In genomic region chr16:86457621-86458456, GRCh38 we compare ENCODE assay signal across 20 cellular contexts. TPM values are rescaled to one million over a fixed set of nuclear protein-coding genes. Genes with fewer than 3 reads are reported as not detected.
DNase-seq lines count a peak whose midpoint lies in the region; ATAC-seq and TF ChIP-seq lines count a peak whose summit lies in the region.
"Had no signal": no experiment of that assay in that cellular context is flagged by ENCODE, and none has a peak within 500 bp of the region (broad histone marks: within the 10 kb centered on the region; RNA-seq: fewer than 3 reads in every experiment).

No MANE protein-coding gene starts in this region.

- POLR2A ChIA-PET in MCF 10A (lab: Yijun Ruan, JAX) = no interaction called here

- H3K36me3 ChIP-seq in mammary epithelial cell (ENCODE audit: insufficient read depth, low read length) = no peaks in the 10 kb centered on the region
- no peaks in the 10 kb centered on the region for H3K36me3 ChIP-seq in colonic mucosa
- H3K36me3 ChIP-seq in left lung = no peaks in the 10 kb centered on the region
- H3K36me3 ChIP-seq in vagina = no peaks in the 10 kb centered on the region
- no peaks in the 10 kb centered on the region for H3K36me3 ChIP-seq in GM23338 (ENCODE audit: insufficient read depth)

- TF ChIP-seq POLR2A in vagina (IDR thresholded peaks at IDR 0.05) = no peak

- in situ Hi-C loops in mammary epithelial cell (cut with MboI; ENCODE audit: low sequenced_read_pairs in 2 of 2) = no loop called here

- H3K27me3 ChIP-seq in mammary epithelial cell (ENCODE audit: insufficient read depth, low read length) (no peaks in the 10 kb centered on the region), colonic mucosa (no peaks in the 10 kb centered on the region), left lung (peaks cover 0 to 8% of the 10 kb centered on the region in 2 donors), vagina (no peaks in the 10 kb centered on the region), GM23338 (ENCODE audit: insufficient read depth) (no peaks in the 10 kb centered on the region)
- H3K27me3 ChIP-seq: foreskin keratinocyte had no signal

- H2AFZ ChIP-seq in mammary epithelial cell (ENCODE audit: low read depth, low read length) (no peak overlapping the region), GM23338 (no peak overlapping the region)

- no peak overlapping the region for H3K9ac ChIP-seq in mammary epithelial cell (ENCODE audit: insufficient read depth, low read length)
- H3K9ac ChIP-seq in colonic mucosa (ENCODE audit: low read depth in 2 of 2, low read length in 2 of 2) = peak overlapping the region in 1 of 2 donors; percentile 9

- intact Hi-C loops in MCF 10A (cut with micrococcal nuclease) (no loop called here), mammary epithelial cell (cut with micrococcal nuclease) (no loop called here), colonic mucosa (cut with DNase I) (no loop called here), left lung (cut with DNase I) (no loop called here), vagina (cut with DNase I) (no loop called here), Calu3 (cut with micrococcal nuclease; ENCODE audit: unreplicated experiment) (no loop called here)

- no peaks in the 10 kb centered on the region for H3K9me3 Mint-ChIP-seq in MCF 10A (ENCODE audit: unreplicated experiment)
- H3K9me3 Mint-ChIP-seq in GM23338 = peaks cover 23% of the 10 kb centered on the region; the same call in 2 of the 3 replicates
- no peaks in the 10 kb centered on the region for H3K9me3 Mint-ChIP-seq in Calu3 (ENCODE audit: low read depth, unreplicated experiment)

- H3K4me3 Mint-ChIP-seq in MCF 10A (ENCODE audit: unreplicated experiment) (no peak overlapping the region), GM23338 (no peak overlapping the region), Calu3 (ENCODE audit: low read depth, unreplicated experiment) (no peak overlapping the region)
- H3K4me3 Mint-ChIP-seq: activated CD4-positive, alpha-beta memory T cell treated with anti-CD3 and anti-CD28 coated beads, Interleukin-2, amount 10 ng/mL, durations not matched to agents 7 days and 5 days; naive B cell had no signal

- H3K4me1 ChIP-seq in mammary epithelial cell (ENCODE audit: insufficient read depth, low read length) (no peaks in the 10 kb centered on the region), colonic mucosa (no peaks in the 10 kb centered on the region), left lung (peaks cover 4 to 5% of the 10 kb centered on the region in 2 donors), vagina (no peaks in the 10 kb centered on the region), GM23338 (ENCODE audit: insufficient read depth) (no peaks in the 10 kb centered on the region)
- H3K4me1 ChIP-seq: foreskin keratinocyte had no signal

- H3K4me1 Mint-ChIP-seq in MCF 10A (ENCODE audit: insufficient read depth, unreplicated experiment) (peaks cover 6% of the 10 kb centered on the region), GM23338 (peaks cover 2% of the 10 kb centered on the region; the same call in 1 of the 3 replicates), Calu3 (ENCODE audit: low read depth, unreplicated experiment) (no peaks in the 10 kb centered on the region)
- H3K4me1 Mint-ChIP-seq: activated CD4-positive, alpha-beta memory T cell treated with anti-CD3 and anti-CD28 coated beads, Interleukin-2, amount 10 ng/mL, durations not matched to agents 7 days and 5 days; naive B cell had no signal

- no peaks in the 10 kb centered on the region for H3K9me3 ChIP-seq in mammary epithelial cell (replicated peaks; ENCODE audit: insufficient read depth, low read length)
- H3K9me3 ChIP-seq in colonic mucosa = no peaks in the 10 kb centered on the region
- H3K9me3 ChIP-seq in left lung = peaks cover 0 to 11% of the 10 kb centered on the region in 2 donors
- H3K9me3 ChIP-seq in vagina = peaks cover 5% of the 10 kb centered on the region

- CTCF ChIA-PET in MCF 10A (lab: Yijun Ruan, JAX) (interaction anchor here (0.5 kb wide), 1 partner anchor 24 kb away, joined by 3 read pairs; no protein-coding TSS in a partner anchor), mammary epithelial cell (lab: Charles Lee; ENCODE audit: low non-redundant PET) (interaction anchor here (0.6 kb wide), 1 partner anchor 1822 kb away, joined by 7 read pairs; no protein-coding TSS in a partner anchor), Calu3 (lab: Charles Lee) (no interaction called here)

- DNase-seq in MCF 10A (ENCODE audit: unreplicated experiment) (peak; percentile 7), mammary epithelial cell (no peak), colonic mucosa (no peak), left lung (no peak), vagina (ENCODE audit: extremely low spot score in 2 of 2) (peak in 1 of 2 donors; percentile 90), GM23338 (ENCODE audit: low spot score) (no peak), Calu3 (no peak)
- DNase-seq: activated CD4-positive, alpha-beta memory T cell treated with anti-CD3 and anti-CD28 coated beads, Interleukin-2, amount 10 ng/mL, durations not matched to agents 7 days and 5 days; activated naive CD4-positive, alpha-beta T cell; DMS 273 treated with DMSO at 0.1 percent for 48 hours; foreskin keratinocyte; naive B cell; NCI-H1048; NCI-H510A had no signal

- H3K27ac Mint-ChIP-seq in MCF 10A (ENCODE audit: low read depth, unreplicated experiment) = no peak overlapping the region
- H3K27ac Mint-ChIP-seq in GM23338 = no peak overlapping the region
- H3K27ac Mint-ChIP-seq in Calu3 (ENCODE audit: unreplicated experiment) = no peak overlapping the region
- H3K27ac Mint-ChIP-seq: activated CD4-positive, alpha-beta memory T cell treated with anti-CD3 and anti-CD28 coated beads, Interleukin-2, amount 10 ng/mL, durations not matched to agents 7 days and 5 days; naive B cell had no signal

- no peak for TF ChIP-seq CTCF in MCF 10A (IDR thresholded peaks at IDR 0.05; ENCODE audit: unreplicated experiment)
- no peak for TF ChIP-seq CTCF in mammary epithelial cell (conservative IDR thresholded peaks at IDR 0.05 in 1 of 2, IDR thresholded peaks at IDR 0.05 in 1 of 2; ENCODE audit: extremely low read depth in 1 of 2, insufficient read depth in 1 of 2, low read depth in 1 of 2, low read length in 2 of 2)
- no peak for TF ChIP-seq CTCF in colonic mucosa (IDR thresholded peaks at IDR 0.05)
- no peak for TF ChIP-seq CTCF in left lung (IDR thresholded peaks at IDR 0.05)
- no peak for TF ChIP-seq CTCF in vagina (IDR thresholded peaks at IDR 0.05)
- TF ChIP-seq CTCF in GM23338 (conservative IDR thresholded peaks at IDR 0.05; ENCODE audit: low read depth in 2 of 2) = no peak
- TF ChIP-seq CTCF in Calu3 (IDR thresholded peaks at IDR 0.05; ENCODE audit: unreplicated experiment) = no peak

- H3K79me2 ChIP-seq in mammary epithelial cell (ENCODE audit: insufficient read depth, low read length) (no peaks in the 10 kb centered on the region), GM23338 (replicated peaks; ENCODE audit: insufficient read depth) (no peaks in the 10 kb centered on the region)

- dilution Hi-C loops in mammary epithelial cell (cut with HindIII; ENCODE audit: low sequenced_read_pairs) = no loop called here

- H3K4me3 ChIP-seq in mammary epithelial cell (replicated peaks in 1 of 3; ENCODE audit: insufficient read depth in 1 of 3, low read depth in 2 of 3, low read length in 3 of 3) (no peak overlapping the region), colonic mucosa (no peak overlapping the region), left lung (no peak overlapping the region), vagina (no peak overlapping the region), GM23338 (no peak overlapping the region)
- H3K4me3 ChIP-seq: GM12878 had no signal

- H3F3A ChIP-seq in GM23338 (replicated peaks; ENCODE audit: low read depth) = no peaks in the 10 kb centered on the region

- peaks cover 88% of the 10 kb centered on the region for H3K27me3 Mint-ChIP-seq in MCF 10A (ENCODE audit: insufficient read depth, unreplicated experiment)
- peaks cover 14% of the 10 kb centered on the region for H3K27me3 Mint-ChIP-seq in GM23338 (ENCODE audit: insufficient read depth, low read depth, poor library complexity)
- H3K27me3 Mint-ChIP-seq in Calu3 (ENCODE audit: unreplicated experiment) = peaks cover 85% of the 10 kb centered on the region
- H3K27me3 Mint-ChIP-seq: activated CD4-positive, alpha-beta memory T cell treated with anti-CD3 and anti-CD28 coated beads, Interleukin-2, amount 10 ng/mL, durations not matched to agents 7 days and 5 days had no signal

- H3K4me2 ChIP-seq in mammary epithelial cell (ENCODE audit: insufficient read depth, low read depth, low read length) (no peak overlapping the region), GM23338 (no peak overlapping the region)

- H3K27ac ChIP-seq in mammary epithelial cell (ENCODE audit: insufficient read depth, low read depth, low read length) (no peak overlapping the region), colonic mucosa (peak overlapping the region; percentile 59), left lung (peak overlapping the region in 1 of 2 donors; percentile 22), vagina (peak overlapping the region; percentile 54), GM23338 (ENCODE audit: low read depth) (no peak overlapping the region)
- H3K27ac ChIP-seq: 22Rv1, foreskin keratinocyte had no signal

- H3K9me2 ChIP-seq in GM23338 (ENCODE audit: insufficient read depth) = peaks cover 3% of the 10 kb centered on the region; the same call in 1 of the 2 replicates

- ATAC-seq in left lung (peak; percentile 74), HG02981 (IDR thresholded peaks at IDR 0.05; ENCODE audit: unreplicated experiment) (no peak), GM23338 (no peak)
- ATAC-seq: foreskin keratinocyte, GM12878, Panc1 had no signal

- 39% methylated on average over 11 of the region's 12 CpGs for WGBS in mammary epithelial cell (ENCODE audit: low coverage, missing lambda C conversion rate)

- no peaks in the 10 kb centered on the region for H3K36me3 Mint-ChIP-seq in MCF 10A (ENCODE audit: insufficient read depth, unreplicated experiment)
- H3K36me3 Mint-ChIP-seq in GM23338 (ENCODE audit: low read depth) = no peaks in the 10 kb centered on the region
- no peaks in the 10 kb centered on the region for H3K36me3 Mint-ChIP-seq in Calu3 (ENCODE audit: insufficient read depth, unreplicated experiment)

- no TSS peak for BruUV-seq in MCF 10A (replicated peaks; lab: Mats Ljungman, UMichigan)
- BruUV-seq in mammary epithelial cell (replicated peaks; lab: Mats Ljungman, UMichigan) = no TSS peak
- BruUV-seq in Calu3 (replicated peaks; lab: Mats Ljungman, UMichigan) = no TSS peak

- H4K20me1 ChIP-seq in mammary epithelial cell (ENCODE audit: insufficient read depth, low read length) = no peaks in the 10 kb centered on the region
- no peaks in the 10 kb centered on the region for H4K20me1 ChIP-seq in GM23338 (replicated peaks; ENCODE audit: insufficient read depth)

RNA-seq across cellular contexts. Expression of gene FOXF1, which starts 52.5 kb away (rescaled TPM):
- total RNA-seq in MCF 10A (2022) (not detected in 2 replicates), mammary epithelial cell (not detected), colonic mucosa (10 to 100 TPM in 1 of 2 donors, 1 to 10 TPM in 1; 6.3 to 12.1 TPM), left lung (10 to 100 TPM; 21.7 to 30.3 TPM), vagina (26.0 TPM), Calu3 (2022) (not detected in 2 replicates)
- polyA plus RNA-seq in mammary epithelial cell (not detected), GM23338 (2016; fragmentation: Nextera tagmentation; extraction: Ambion mirVana) (0.15 TPM in 1 of 2 replicates, not detected in the other)
- polyA minus RNA-seq in mammary epithelial cell = not detected
- 0.10 TPM in 1 of 2 replicates, not detected in the other for total RNA-seq in GM23338 (2014; rRNA removed; shearing (Covaris generic))
- total RNA-seq: activated CD4-positive, alpha-beta memory T cell treated with anti-CD3 and anti-CD28 coated beads, Interleukin-2, amount 10 ng/mL, durations not matched to agents 7 days and 5 days; foreskin keratinocyte; GM12878; skeletal muscle tissue; T-helper 2 cell treated with Interferon-gamma antibody and Interleukin-4, amounts not matched to agents 100 ng/mL and 5 ng/mL, for 36 hours had no signal
- polyA plus RNA-seq: foreskin keratinocyte had no signal

Comparison
In these comparisons a context has a peak if more than half of its experiments do, and no peak if none do; other contexts are left out.
1. H3K27ac ChIP-seq: peak in colonic mucosa (single experiment) and vagina (single experiment); none in mammary epithelial cell (single experiment) and GM23338 (single experiment).